24 cellular contexts compared by ENCODE assay signal in genomic region chr9:96107436-96107835, GRCh38.
DNase-seq lines count a peak whose midpoint lies in the region; ATAC-seq, FAIRE-seq and TF ChIP-seq lines count a peak whose summit lies in the region.
"Had no signal": no experiment of that assay in that cellular context is flagged by ENCODE, and none has a peak within 500 bp of the region (broad histone marks: within the 10 kb centered on the region; RNA-seq: fewer than 3 reads in every experiment).

No MANE protein-coding gene starts in this region.

- H3K4me1 ChIP-seq in HepG2 (ENCODE audit: insufficient read depth, low read length), result peaks cover 10% of the 10 kb centered on the region; the same call in 1 of the 2 replicates
- no peaks in the 10 kb centered on the region for H3K4me1 ChIP-seq in right lobe of liver
- H3K4me1 ChIP-seq in SJCRH30, result peaks cover 19% of the 10 kb centered on the region
- no peaks in the 10 kb centered on the region for H3K4me1 ChIP-seq in gastrocnemius medialis
- H3K4me1 ChIP-seq: BE2C had no signal

- CTCF ChIA-PET in HepG2 (lab: Yijun Ruan, JAX; ENCODE audit: low intra/inter-chr PET ratio, low total read pairs), result no interaction called here

- H3K79me2 ChIP-seq in HepG2 (ENCODE audit: insufficient read depth, low read length), result no peaks in the 10 kb centered on the region

- H3K27me3 ChIP-seq in HepG2 (ENCODE audit: control insufficient read depth in 1 of 2, insufficient read depth in 2 of 2, low read length in 2 of 2) (no peaks in the 10 kb centered on the region), right lobe of liver (no peaks in the 10 kb centered on the region), SJCRH30 (no peaks in the 10 kb centered on the region; the same call in 1 of the 2 replicates), gastrocnemius medialis (no peaks in the 10 kb centered on the region)
- H3K27me3 ChIP-seq: BE2C had no signal

- no peak for TF ChIP-seq EP300 in HepG2 (IDR thresholded peaks at IDR 0.05; ENCODE audit: low read depth in 2 of 2, low read length in 2 of 2)
- TF ChIP-seq EP300 in HepG2 (CRISPR knock-in tag; IDR thresholded peaks at IDR 0.05; ENCODE audit: borderline replicate concordance), result no peak

- H3K27ac ChIP-seq in HepG2 (ENCODE audit: extremely low read length, insufficient read depth, low read length) (no peak overlapping the region), right lobe of liver (no peak overlapping the region), SJCRH30 (no peak overlapping the region; the same call in 1 of the 2 replicates), gastrocnemius medialis (no peak overlapping the region)
- H3K27ac ChIP-seq: PC-9 had no signal

- no peak overlapping the region for H3K9ac ChIP-seq in HepG2 (ENCODE audit: insufficient read depth, low read depth, low read length)

- no peak for TF ChIP-seq RAD21 in HepG2 (CRISPR knock-in tag; IDR thresholded peaks at IDR 0.05)

- peak overlapping the region; percentile 2; the same call in 1 of the 2 replicates for H3K4me2 ChIP-seq in HepG2 (ENCODE audit: low read depth, low read length)
- H3K4me2 ChIP-seq: PC-9 had no signal

- FAIRE-seq in HepG2 (lab: Jason Lieb, UNC), result no peak
- FAIRE-seq: D721Med, GM19239, K562 had no signal

- H3K9me3 ChIP-seq in HepG2 (ENCODE audit: low read length) (no peaks in the 10 kb centered on the region), right lobe of liver (no peaks in the 10 kb centered on the region), SJCRH30 (replicated peaks) (peaks cover 7% of the 10 kb centered on the region), gastrocnemius medialis (peaks cover 0 to 4% (median 0%) of the 10 kb centered on the region in 3 donors)
- H3K9me3 ChIP-seq: BE2C had no signal

- DNase-seq in HepG2 (ENCODE audit: low spot score) (no peak), right lobe of liver (no peak), SJCRH30 (peak; percentile 76 to 89), left colon (no peak), SW 1271 (lab: John Stamatoyannopoulos, UW) (no peak), gastrocnemius medialis (no peak)
- no peak for DNase-seq in stimulated activated CD4-positive, alpha-beta T cell treated with anti-CD3 and anti-CD28 coated beads, Interleukin-1b, Interleukin-23, amount 100 ng/mL, for 48 hours
- DNase-seq in activated naive CD4-positive, alpha-beta T cell (lab: John Stamatoyannopoulos, UW), result no peak
- DNase-seq: 8988T; ACHN; BE2C; CD4-positive, alpha-beta T cell; Kasumi-1; NCI-H1092 treated with DMSO at 0.1 percent for 48 hours; NCI-H146; NCI-H1930; NCI-H2107; NCI-H524; PC-9; Right ventricle myocardium superior; RPMI8226 had no signal

- POLR2A ChIA-PET in HepG2 (lab: Yijun Ruan, JAX), result no interaction called here

- no CpG with 5 or more reads among the region's 2 CpGs for WGBS in HepG2 (ENCODE audit: low lambda C conversion rate)
- WGBS in right lobe of liver (ENCODE audit: insufficient coverage, low coverage, low lambda C conversion rate, missing lambda C conversion rate), result 57% methylated on average over 2 of the region's 2 CpGs

- H2AFZ ChIP-seq in HepG2 (ENCODE audit: low read length), result no peak overlapping the region
- H2AFZ ChIP-seq: PC-9 had no signal

- BruUV-seq in HepG2 (replicated peaks; lab: Mats Ljungman, UMichigan), result no TSS peak

- ATAC-seq in HepG2, result no peak; the same call in 2 of the 3 replicates
- no peak for ATAC-seq in right lobe of liver
- ATAC-seq in left colon, result peak; percentile 39
- no peak for ATAC-seq in gastrocnemius medialis
- ATAC-seq: K562 had no signal

- in situ Hi-C loops in HepG2 (cut with HindIII; ENCODE audit: extremely low pct_ligation_motif_present, low pct_unique_long_range_greater_than_20kb) (no loop called here), gastrocnemius medialis (cut with MboI; ENCODE audit: low sequenced_read_pairs in 4 of 4) (no loop called here)

- H4K20me1 ChIP-seq in HepG2 (ENCODE audit: insufficient read depth, low read length), result no peaks in the 10 kb centered on the region

- no peak for TF ChIP-seq CTCF in HepG2 (CRISPR knock-in tag; IDR thresholded peaks at IDR 0.05)
- TF ChIP-seq CTCF in right lobe of liver (IDR thresholded peaks at IDR 0.05), result no peak
- no peak for TF ChIP-seq CTCF in gastrocnemius medialis (IDR thresholded peaks at IDR 0.05 in 4 of 5, conservative IDR thresholded peaks at IDR 0.05 in 1 of 5)

- TF ChIP-seq POLR2A in HepG2 (IDR thresholded peaks at IDR 0.05; ENCODE audit: insufficient read depth in 1 of 2, low read depth in 2 of 2, low read length in 2 of 2) (no peak), right lobe of liver (IDR thresholded peaks at IDR 0.05) (no peak), gastrocnemius medialis (IDR thresholded peaks at IDR 0.05) (no peak)

- intact Hi-C loops in HepG2 (cut with micrococcal nuclease; ENCODE audit: unreplicated experiment) (no loop called here), right lobe of liver (cut with DNase I) (no loop called here), left colon (cut with DNase I, micrococcal nuclease) (no loop called here), gastrocnemius medialis (cut with DNase I; ENCODE audit: low total_unique reads) (no loop called here)

- H3K4me3 ChIP-seq in HepG2 (replicated peaks in 1 of 3; ENCODE audit: insufficient read depth in 1 of 3, low read depth in 2 of 3, low read length in 3 of 3) (no peak overlapping the region), right lobe of liver (no peak overlapping the region), SJCRH30 (no peak overlapping the region), gastrocnemius medialis (no peak overlapping the region)
- H3K4me3 ChIP-seq: K562, PC-9 had no signal

- H3K36me3 ChIP-seq in HepG2 (replicated peaks in 1 of 2; ENCODE audit: control insufficient read depth in 1 of 2, insufficient read depth in 2 of 2, low read length in 2 of 2) (no peaks in the 10 kb centered on the region), right lobe of liver (no peaks in the 10 kb centered on the region), SJCRH30 (no peaks in the 10 kb centered on the region), gastrocnemius medialis (no peaks in the 10 kb centered on the region)
- H3K36me3 ChIP-seq: BE2C had no signal

TF ChIP-seq in HepG2, 621 proteins besides CTCF, POLR2A, EP300 and RAD21:
- TF ChIP-seq, protein P1, sequence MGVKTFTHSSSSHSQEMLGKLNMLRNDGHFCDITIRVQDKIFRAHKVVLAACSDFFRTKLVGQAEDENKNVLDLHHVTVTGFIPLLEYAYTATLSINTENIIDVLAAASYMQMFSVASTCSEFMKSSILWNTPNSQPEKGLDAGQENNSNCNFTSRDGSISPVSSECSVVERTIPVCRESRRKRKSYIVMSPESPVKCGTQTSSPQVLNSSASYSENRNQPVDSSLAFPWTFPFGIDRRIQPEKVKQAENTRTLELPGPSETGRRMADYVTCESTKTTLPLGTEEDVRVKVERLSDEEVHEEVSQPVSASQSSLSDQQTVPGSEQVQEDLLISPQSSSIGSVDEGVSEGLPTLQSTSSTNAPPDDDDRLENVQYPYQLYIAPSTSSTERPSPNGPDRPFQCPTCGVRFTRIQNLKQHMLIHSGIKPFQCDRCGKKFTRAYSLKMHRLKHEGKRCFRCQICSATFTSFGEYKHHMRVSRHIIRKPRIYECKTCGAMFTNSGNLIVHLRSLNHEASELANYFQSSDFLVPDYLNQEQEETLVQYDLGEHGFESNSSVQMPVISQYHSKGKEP (CRISPR knock-in tag; IDR thresholded peaks at IDR 0.05), result no peak
- TF ChIP-seq PLRG1 (conservative IDR thresholded peaks at IDR 0.05) (no peak), SP5 (CRISPR knock-in tag; IDR thresholded peaks at IDR 0.05; ENCODE audit: borderline replicate concordance, low read depth) (no peak)

Comparison
In these comparisons a context has a peak if more than half of its experiments do, and no peak if none do; other contexts are left out.
1. DNase-seq: peak in SJCRH30 (2 of 2); none in HepG2 (single experiment), right lobe of liver (0 of 3), left colon (0 of 2), SW 1271 (0 of 2), stimulated activated CD4-positive, alpha-beta T cell treated with anti-CD3 and anti-CD28 coated beads, Interleukin-1b, Interleukin-23, amount 100 ng/mL, for 48 hours (single experiment), activated naive CD4-positive, alpha-beta T cell (0 of 4) and gastrocnemius medialis (0 of 2).